In the genomic region with DNA sequence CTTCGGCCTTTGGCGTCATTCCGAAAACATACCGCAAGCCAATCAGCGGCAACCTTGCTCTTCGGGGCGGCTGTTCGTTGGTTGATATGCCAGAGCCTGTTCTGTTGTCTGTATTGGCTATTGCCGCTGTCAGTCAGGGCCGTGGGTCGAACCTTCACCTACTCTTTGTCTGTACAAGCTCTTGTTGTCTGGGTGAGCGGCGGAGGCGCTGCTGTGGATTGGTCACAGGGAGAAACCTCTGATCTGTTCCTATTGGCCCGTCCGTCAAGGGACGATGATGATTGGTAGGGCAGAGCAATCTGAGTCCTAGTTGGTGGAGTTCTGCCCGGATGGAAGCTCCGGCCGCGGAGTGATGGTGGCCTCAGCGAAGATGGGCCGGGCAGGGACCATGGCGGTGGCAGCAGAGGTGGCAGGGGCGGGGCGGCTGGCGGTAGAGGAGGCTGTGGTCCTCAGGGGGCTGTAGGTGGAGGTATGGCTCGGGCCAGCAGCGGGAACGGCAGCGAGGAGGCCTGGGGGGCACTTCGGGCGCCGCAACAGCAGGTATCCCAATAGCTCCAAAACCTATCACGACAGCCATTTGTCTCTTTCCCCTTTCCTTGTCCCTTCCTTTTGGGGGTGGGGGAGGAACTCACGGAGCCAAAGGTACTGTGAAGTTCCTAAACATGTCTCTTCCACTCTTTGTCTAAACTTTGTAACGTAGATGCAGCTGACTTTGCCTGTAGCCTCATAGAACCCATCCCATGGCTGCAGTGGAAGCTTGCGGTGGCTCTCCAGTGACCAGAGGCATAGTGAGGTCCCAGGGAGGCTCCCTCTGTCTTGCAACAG, we compare ENCODE assay signal across 8 cellular contexts. TPM values are rescaled to one million over a fixed set of nuclear protein-coding genes. Genes with fewer than 3 reads are reported as not detected.
DNase-seq lines count a peak whose midpoint lies in the region; ATAC-seq and TF ChIP-seq lines count a peak whose summit lies in the region.

Gene WBP1 (plus strand): TSS at position 307 of the 825 bp plus-strand sequence. CDS start 165 bp downstream, at position 472.

- no peak for TF ChIP-seq CTCF in AG09319 (IDR thresholded peaks at IDR 0.05; ENCODE audit: low read depth, low read length)

- peak; percentile 81 for ATAC-seq in GM19043 (IDR thresholded peaks at IDR 0.05; ENCODE audit: low read depth, unreplicated experiment)
- ATAC-seq in HG03432 (IDR thresholded peaks at IDR 0.05; ENCODE audit: unreplicated experiment): peak; percentile 82

- peak; percentile 100 for DNase-seq in AG09319 (ENCODE audit: extremely low read depth, low read depth)
- peak; percentile 98 for DNase-seq in NCI-H510A (lab: John Stamatoyannopoulos, UW)
- peak; percentile 98 for DNase-seq in activated CD4-positive, alpha-beta T cell treated with anti-CD3 and anti-CD28 coated beads for 1 hour
- peak; percentile 99 for DNase-seq in cerebellum (ENCODE audit: low spot score)
- peak; percentile 100 for DNase-seq in islet precursor cell
- DNase-seq in stimulated activated CD4-positive, alpha-beta T cell treated with anti-CD3 and anti-CD28 coated beads, Interleukin-12 subunit alpha, Interleukin-12 subunit beta, amount 100 ng/mL, for 48 hours (ENCODE audit: low read depth in 2 of 3, low spot score in 1 of 3): peak; percentile 98 to 99 (median 98)

RNA-seq across cellular contexts. Expression of gene WBP1, which starts in this region (rescaled TPM):
- 27.3 TPM for total RNA-seq in cerebellum

Comparison
In these comparisons a context has a peak if more than half of its experiments do, and no peak if none do; other contexts are left out.
1. Peak in every context shown above with its lines: DNase-seq and ATAC-seq.